Comparison of ENCODE assay signal across 32 cellular contexts in the genomic region with DNA sequence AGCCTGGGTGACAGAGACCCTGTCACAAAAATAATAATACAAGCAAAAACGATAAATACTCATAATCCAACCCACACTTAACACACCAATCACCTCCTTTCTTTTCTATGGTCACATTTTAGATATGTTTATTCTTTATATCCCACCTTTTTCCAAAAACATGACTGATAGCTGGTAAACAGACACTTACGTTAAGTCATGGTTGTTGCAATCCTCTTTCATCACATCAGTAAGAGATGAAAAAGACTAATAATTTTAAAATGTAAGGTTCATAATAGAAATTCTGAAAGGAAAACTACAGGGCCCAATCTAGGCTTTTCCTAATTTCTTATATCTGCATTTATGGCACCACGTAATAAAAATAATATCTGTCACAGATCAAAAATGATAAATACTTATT. TPM values are rescaled to one million over a fixed set of nuclear protein-coding genes. Genes with fewer than 3 reads are reported as not detected.
A peak's percentile ranks its signal among the peaks of the same experiment; 100 is the strongest.
DNase-seq lines count a peak whose midpoint lies in the region; ATAC-seq, FAIRE-seq and TF ChIP-seq lines count a peak whose summit lies in the region.
"Had no signal": no experiment of that assay in that cellular context is flagged by ENCODE, and none has a peak within 500 bp of the region (broad histone marks: within the 10 kb centered on the region; RNA-seq: fewer than 3 reads in every experiment).

No MANE protein-coding gene starts in this region.

- H3K27me3 Mint-ChIP-seq in HFFc6 (ENCODE audit: insufficient read depth) = no peaks in the 10 kb centered on the region; the same call in none of the 2 replicates
- no peaks in the 10 kb centered on the region for H3K27me3 Mint-ChIP-seq in astrocyte (ENCODE audit: low read depth, unreplicated experiment)
- no peaks in the 10 kb centered on the region for H3K27me3 Mint-ChIP-seq in naive thymus-derived CD4-positive, alpha-beta T cell
- H3K27me3 Mint-ChIP-seq: activated CD4-positive, alpha-beta memory T cell treated with anti-CD3 and anti-CD28 coated beads, Interleukin-2, amount 10 ng/mL, durations not matched to agents 7 days and 5 days; activated naive CD8-positive, alpha-beta T cell had no signal

- H2AFZ ChIP-seq in astrocyte (ENCODE audit: low read depth, low read length) = no peak overlapping the region
- H2AFZ ChIP-seq: GM23338 had no signal

- H3K27ac Mint-ChIP-seq in HFFc6 (peak overlapping the region; percentile 91), astrocyte (ENCODE audit: unreplicated experiment) (peak overlapping the region; percentile 85)
- peak overlapping the region in 6 of 9 donors; percentile 9 to 76 (median 53) for H3K27ac Mint-ChIP-seq in naive thymus-derived CD4-positive, alpha-beta T cell
- H3K27ac Mint-ChIP-seq: activated CD4-positive, alpha-beta memory T cell treated with anti-CD3 and anti-CD28 coated beads, Interleukin-2, amount 10 ng/mL, durations not matched to agents 7 days and 5 days; activated naive CD8-positive, alpha-beta T cell; activated T-helper 2 cell treated with anti-CD3 and anti-CD28 coated beads, Interferon-gamma antibody, Interleukin-2, Interleukin-4, amounts not matched to agents 10 μg/mL and 5 μg/mL and 100 μg/mL, durations not matched to agents 14 hours and 24 hours and 36 hours; GM23338 had no signal

- CTCF ChIA-PET in naive thymus-derived CD4-positive, alpha-beta T cell (lab: Charles Lee) = interaction anchor here (0.5 to 0.6 kb wide), 2 partner anchors 303 to 772 kb away, joined by 3 read pairs; no protein-coding TSS in a partner anchor

- no peak for TF ChIP-seq POLR2A in GM18505 (IDR thresholded peaks at IDR 0.05; ENCODE audit: borderline replicate concordance, extremely low read depth, insufficient read depth, insufficient read length)

- H3K9ac ChIP-seq in astrocyte (ENCODE audit: low read length) = no peak overlapping the region

- H3K4me1 Mint-ChIP-seq in HFFc6 (ENCODE audit: low read depth) (peaks cover 79% of the 10 kb centered on the region), astrocyte (ENCODE audit: low read depth, unreplicated experiment) (peaks cover 40% of the 10 kb centered on the region)
- H3K4me1 Mint-ChIP-seq in naive thymus-derived CD4-positive, alpha-beta T cell = peaks cover 21 to 66% (median 48%) of the 10 kb centered on the region in 7 donors

- H3K4me3 ChIP-seq in AG10803 (ENCODE audit: low read length) = no peak overlapping the region
- no peak overlapping the region for H3K4me3 ChIP-seq in astrocyte (ENCODE audit: insufficient read depth, low read depth, low read length)
- no peak overlapping the region for H3K4me3 ChIP-seq in naive thymus-derived CD4-positive, alpha-beta T cell (ENCODE audit: low read length)
- H3K4me3 ChIP-seq: GM23338, left ventricle myocardium inferior, stomach, thyroid gland had no signal

- H4K20me1 ChIP-seq in astrocyte (ENCODE audit: insufficient read depth, low read length) = peaks cover 78% of the 10 kb centered on the region

- POLR2A ChIA-PET in naive thymus-derived CD4-positive, alpha-beta T cell (lab: Charles Lee) = interaction anchor here (0.7 kb wide), 1 partner anchor 146 kb away, joined by 3 read pairs; a partner anchor contains a TSS

- H3K9me3 ChIP-seq in astrocyte (ENCODE audit: insufficient read depth, low read depth, low read length) = no peaks in the 10 kb centered on the region
- no peaks in the 10 kb centered on the region for H3K9me3 ChIP-seq in naive thymus-derived CD4-positive, alpha-beta T cell (ENCODE audit: control insufficient read depth in 2 of 3, low read length in 3 of 3)
- H3K9me3 ChIP-seq: thyroid gland had no signal

- no peak overlapping the region for H3K4me2 ChIP-seq in astrocyte (ENCODE audit: low read length)
- H3K4me2 ChIP-seq: GM23338 had no signal

- H3K36me3 Mint-ChIP-seq in HFFc6 (ENCODE audit: low read depth) (peaks cover 37% of the 10 kb centered on the region), astrocyte (ENCODE audit: low read depth, unreplicated experiment) (peaks cover 6% of the 10 kb centered on the region)
- H3K36me3 Mint-ChIP-seq in naive thymus-derived CD4-positive, alpha-beta T cell = peaks cover 0 to 15% (median 4%) of the 10 kb centered on the region in 5 donors

- TF ChIP-seq CTCF in AG10803 (conservative IDR thresholded peaks at IDR 0.05; ENCODE audit: low read length) (no peak), HFFc6 (IDR thresholded peaks at IDR 0.05) (no peak), astrocyte (IDR thresholded peaks at IDR 0.05; ENCODE audit: insufficient read depth, low read depth, low read length) (no peak), foreskin keratinocyte (conservative IDR thresholded peaks at IDR 0.05) (no peak)

- ATAC-seq in naive thymus-derived CD4-positive, alpha-beta T cell = no peak
- ATAC-seq in foreskin keratinocyte = no peak
- ATAC-seq in HG02798 (IDR thresholded peaks at IDR 0.05; ENCODE audit: poor library complexity, unreplicated experiment) = no peak
- no peak for ATAC-seq in GM18505 (IDR thresholded peaks at IDR 0.05; ENCODE audit: unreplicated experiment)
- ATAC-seq: activated CD4-positive, CD25-positive, alpha-beta regulatory T cell treated with anti-CD3 and anti-CD28 coated beads, Interleukin-2, amount 50 U/mL, for 24 hours; GM23338; right cardiac atrium had no signal

- H3K4me1 ChIP-seq in astrocyte (ENCODE audit: insufficient read depth, low read length) = peaks cover 19% of the 10 kb centered on the region
- peaks cover 0 to 10% of the 10 kb centered on the region in 2 donors for H3K4me1 ChIP-seq in naive thymus-derived CD4-positive, alpha-beta T cell (ENCODE audit: control insufficient read depth in 2 of 2, insufficient read depth in 2 of 2, low read length in 2 of 2)
- H3K4me1 ChIP-seq in foreskin keratinocyte = peaks cover 54% of the 10 kb centered on the region

- FAIRE-seq in astrocyte (lab: Jason Lieb, UNC) = no peak
- FAIRE-seq: TTC549 had no signal

- H3K36me3 ChIP-seq in astrocyte (ENCODE audit: insufficient read depth, low read length) = peaks cover 8% of the 10 kb centered on the region
- H3K36me3 ChIP-seq in naive thymus-derived CD4-positive, alpha-beta T cell (ENCODE audit: control insufficient read depth in 2 of 3, insufficient read depth in 3 of 3, low read length in 3 of 3) = no peaks in the 10 kb centered on the region
- H3K36me3 ChIP-seq: left ventricle myocardium inferior, thyroid gland had no signal

- H3K27ac ChIP-seq in astrocyte (ENCODE audit: low read depth, low read length) = no peak overlapping the region
- no peak overlapping the region for H3K27ac ChIP-seq in naive thymus-derived CD4-positive, alpha-beta T cell (ENCODE audit: low read depth, low read length)
- no peak overlapping the region for H3K27ac ChIP-seq in foreskin keratinocyte
- H3K27ac ChIP-seq: left ventricle myocardium inferior, stomach, thyroid gland had no signal

- H3K79me2 ChIP-seq in astrocyte (ENCODE audit: insufficient read depth, low read length) = peaks cover 100% of the 10 kb centered on the region

- H3K4me3 Mint-ChIP-seq in HFFc6 (peak overlapping the region; percentile 82; the same call in 1 of the 2 replicates), astrocyte (ENCODE audit: unreplicated experiment) (peak overlapping the region; percentile 54)
- H3K4me3 Mint-ChIP-seq in naive thymus-derived CD4-positive, alpha-beta T cell = no peak overlapping the region
- H3K4me3 Mint-ChIP-seq: activated CD4-positive, alpha-beta memory T cell treated with anti-CD3 and anti-CD28 coated beads, Interleukin-2, amount 10 ng/mL, durations not matched to agents 7 days and 5 days; activated naive CD8-positive, alpha-beta T cell; CD14-positive monocyte; GM23338 had no signal

- DNase-seq in AG10803 (ENCODE audit: low read depth) (peak; percentile 18), HFFc6 (no peak), astrocyte (ENCODE audit: low read depth) (no peak), foreskin keratinocyte (no peak), ureter (ENCODE audit: low spot score) (no peak)
- DNase-seq in naive thymus-derived CD4-positive, alpha-beta T cell = no peak
- DNase-seq: activated CD4-positive, alpha-beta memory T cell treated with anti-CD3 and anti-CD28 coated beads, Interleukin-2, amount 10 ng/mL, durations not matched to agents 7 days and 5 days; aorta; Calu3; cortex of kidney; DND-41; effector memory CD4-positive, alpha-beta T cell; GF-D8; head of caudate nucleus; islet precursor cell; left ventricle myocardium inferior; NCI-H1092 treated with DMSO at 0.1 percent for 48 hours; NCI-H1694 treated with DMSO at 0.1 percent for 48 hours; NCI-H446; NCI-H774; right cardiac atrium; stimulated activated CD4-positive, alpha-beta T cell treated with anti-CD3 and anti-CD28 coated beads, Interleukin-1b, Interleukin-23, amount 100 ng/mL, for 48 hours; stomach; thyroid gland had no signal

- intact Hi-C loops in naive thymus-derived CD4-positive, alpha-beta T cell (cut with micrococcal nuclease) = no loop called here

- H3K9me3 Mint-ChIP-seq in HFFc6 = peaks cover 5% of the 10 kb centered on the region; the same call in 1 of the 2 replicates
- no peaks in the 10 kb centered on the region for H3K9me3 Mint-ChIP-seq in astrocyte (ENCODE audit: unreplicated experiment)
- peaks cover 0 to 2% (median 0%) of the 10 kb centered on the region in 11 donors for H3K9me3 Mint-ChIP-seq in naive thymus-derived CD4-positive, alpha-beta T cell
- H3K9me3 Mint-ChIP-seq: activated T-helper 2 cell treated with anti-CD3 and anti-CD28 coated beads, Interferon-gamma antibody, Interleukin-2, Interleukin-4, amounts not matched to agents 10 μg/mL and 5 μg/mL and 100 μg/mL, durations not matched to agents 14 hours and 24 hours and 36 hours had no signal

- no peaks in the 10 kb centered on the region for H3K27me3 ChIP-seq in astrocyte (ENCODE audit: insufficient read depth, low read length)
- H3K27me3 ChIP-seq in naive thymus-derived CD4-positive, alpha-beta T cell (ENCODE audit: control insufficient read depth in 2 of 2, insufficient read depth in 2 of 2, low read length in 2 of 2) = no peaks in the 10 kb centered on the region
- no peaks in the 10 kb centered on the region for H3K27me3 ChIP-seq in foreskin keratinocyte
- H3K27me3 ChIP-seq: stomach, thyroid gland had no signal

RNA-seq across cellular contexts. Expression of a gene that starts 10.2 kb away (rescaled TPM):
- total RNA-seq in HFFc6 (2021; fragmentation: NEBNext Ultra II Directional; extraction: Animal tissue kit (Norgen Biotek cat#: 25700)) = 100 to 1,000 TPM in 3 of 6 experiments, 10 to 100 TPM in 3; 92.5 to 206 (median 99.1) TPM
- total RNA-seq in astrocyte (104 and 126 TPM in 2 replicates), foreskin keratinocyte (193 and 210 TPM in 2 replicates), ureter (28.7 TPM)
- 10 to 100 TPM; 17.0 to 35.7 (median 32.1) TPM for total RNA-seq in naive thymus-derived CD4-positive, alpha-beta T cell
- 1 to 10 TPM; 8.8 to 9.6 TPM for polyA plus RNA-seq in naive thymus-derived CD4-positive, alpha-beta T cell
- polyA plus RNA-seq in foreskin keratinocyte = 42.4 and 53.5 TPM in 2 replicates

Comparison
In these comparisons a context has a peak if more than half of its experiments do, and no peak if none do; other contexts are left out.
1. H3K4me3 Mint-ChIP-seq: peak in HFFc6 (single experiment) and astrocyte (single experiment); none in naive thymus-derived CD4-positive, alpha-beta T cell (0 of 10).
2. Peak in every context shown above with its lines, with median percentiles within 50 percentile points of each other: H3K27ac Mint-ChIP-seq.